Comparison of ENCODE assay signal across 21 cellular contexts in genomic region chr4:147899512-147899911, GRCh38.
DNase-seq lines count a peak whose midpoint lies in the region; ATAC-seq and TF ChIP-seq lines count a peak whose summit lies in the region.
"Had no signal": no experiment of that assay in that cellular context is flagged by ENCODE, and none has a peak within 500 bp of the region (broad histone marks: within the 10 kb centered on the region; RNA-seq: fewer than 3 reads in every experiment).

No MANE protein-coding gene starts in this region.

- no peak overlapping the region for H2BK12ac ChIP-seq in trophoblast cell (ENCODE audit: low read length)

- no peaks in the 10 kb centered on the region for H3K27me3 Mint-ChIP-seq in nephron progenitor cell (ENCODE audit: low read depth, poor library complexity)
- H3K27me3 Mint-ChIP-seq in naive thymus-derived CD4-positive, alpha-beta T cell, result no peaks in the 10 kb centered on the region
- H3K27me3 Mint-ChIP-seq: B cell; CD4-positive, CD25-positive, alpha-beta regulatory T cell had no signal

- no peak overlapping the region for H4K8ac ChIP-seq in trophoblast cell (ENCODE audit: low read depth, low read length)

- H3K9me3 Mint-ChIP-seq in nephron progenitor cell, result peaks cover 38% of the 10 kb centered on the region
- H3K9me3 Mint-ChIP-seq in naive thymus-derived CD4-positive, alpha-beta T cell, result peaks cover 0 to 26% (median 15%) of the 10 kb centered on the region in 11 donors

- H2BK5ac ChIP-seq in trophoblast cell (ENCODE audit: low read depth, low read length, poor library complexity), result no peak overlapping the region

- ATAC-seq in naive thymus-derived CD4-positive, alpha-beta T cell, result no peak
- ATAC-seq: A549, GM23338 had no signal

- CTCF ChIA-PET in naive thymus-derived CD4-positive, alpha-beta T cell (lab: Charles Lee), result no interaction called here

- no peaks in the 10 kb centered on the region for H3K79me2 ChIP-seq in fibroblast of lung (ENCODE audit: control insufficient read depth, insufficient read depth, low read length)
- H3K79me2 ChIP-seq in trophoblast cell (ENCODE audit: control insufficient read depth, insufficient read depth, low read length, poor library complexity), result no peaks in the 10 kb centered on the region

- no peaks in the 10 kb centered on the region for H3K4me1 Mint-ChIP-seq in nephron progenitor cell
- H3K4me1 Mint-ChIP-seq in naive thymus-derived CD4-positive, alpha-beta T cell, result peaks cover 0 to 5% (median 0%) of the 10 kb centered on the region in 7 donors
- H3K4me1 Mint-ChIP-seq: B cell, GM23338 had no signal

- POLR2A ChIA-PET in naive thymus-derived CD4-positive, alpha-beta T cell (lab: Charles Lee), result no interaction called here

- H3K4me3 Mint-ChIP-seq in nephron progenitor cell, result no peak overlapping the region
- H3K4me3 Mint-ChIP-seq in naive thymus-derived CD4-positive, alpha-beta T cell, result no peak overlapping the region
- H3K4me3 Mint-ChIP-seq: B cell; CD4-positive, CD25-positive, alpha-beta regulatory T cell; GM23338 had no signal

- H3K4ac ChIP-seq in trophoblast cell (ENCODE audit: low read depth, low read length), result no peak overlapping the region

- H3K4me1 ChIP-seq in fibroblast of lung (ENCODE audit: control insufficient read depth, extremely low read depth, insufficient read depth, low read length), result peaks cover 5% of the 10 kb centered on the region
- H3K4me1 ChIP-seq in naive thymus-derived CD4-positive, alpha-beta T cell (ENCODE audit: control insufficient read depth in 2 of 2, insufficient read depth in 2 of 2, low read length in 2 of 2), result no peaks in the 10 kb centered on the region
- H3K4me1 ChIP-seq in trophoblast cell (ENCODE audit: control insufficient read depth in 1 of 2, insufficient read depth in 2 of 2, low read length in 2 of 2), result no peaks in the 10 kb centered on the region
- H3K4me1 ChIP-seq: A549, SJCRH30 had no signal

- no peaks in the 10 kb centered on the region for H3K9me3 ChIP-seq in fibroblast of lung (ENCODE audit: control insufficient read depth, insufficient read depth, low read depth, low read length)
- H3K9me3 ChIP-seq in naive thymus-derived CD4-positive, alpha-beta T cell (ENCODE audit: control insufficient read depth in 2 of 3, low read length in 3 of 3), result no peaks in the 10 kb centered on the region
- H3K9me3 ChIP-seq in trophoblast cell (ENCODE audit: insufficient read depth, low read depth, low read length), result no peaks in the 10 kb centered on the region

- H3K27me3 ChIP-seq in fibroblast of lung (ENCODE audit: control insufficient read depth, insufficient read depth, low read length), result no peaks in the 10 kb centered on the region
- no peaks in the 10 kb centered on the region for H3K27me3 ChIP-seq in naive thymus-derived CD4-positive, alpha-beta T cell (ENCODE audit: control insufficient read depth in 2 of 2, insufficient read depth in 2 of 2, low read length in 2 of 2)
- no peaks in the 10 kb centered on the region for H3K27me3 ChIP-seq in trophoblast cell (ENCODE audit: insufficient read depth, low read length)
- H3K27me3 ChIP-seq: SJCRH30 had no signal

- H3K14ac ChIP-seq in trophoblast cell (ENCODE audit: low read length), result no peak overlapping the region

- TF ChIP-seq CTCF in AG10803 (conservative IDR thresholded peaks at IDR 0.05; ENCODE audit: low read length) (no peak), fibroblast of lung (conservative IDR thresholded peaks at IDR 0.05 in 1 of 2, IDR thresholded peaks at IDR 0.05 in 1 of 2; ENCODE audit: low read depth in 1 of 2, low read length in 2 of 2) (no peak), nephron progenitor cell (IDR thresholded peaks at IDR 0.05) (no peak)

- no peak overlapping the region for H3K23ac ChIP-seq in trophoblast cell (ENCODE audit: low read length)

- H3K36me3 Mint-ChIP-seq in nephron progenitor cell (ENCODE audit: low read depth), result peaks cover 66% of the 10 kb centered on the region
- peaks cover 3 to 16% (median 12%) of the 10 kb centered on the region in 5 donors for H3K36me3 Mint-ChIP-seq in naive thymus-derived CD4-positive, alpha-beta T cell

- H3K27ac ChIP-seq in fibroblast of lung (ENCODE audit: insufficient read depth, low read length), result no peak overlapping the region
- H3K27ac ChIP-seq in naive thymus-derived CD4-positive, alpha-beta T cell (ENCODE audit: low read depth, low read length), result no peak overlapping the region
- no peak overlapping the region for H3K27ac ChIP-seq in trophoblast cell (ENCODE audit: low read depth, low read length)
- H3K27ac ChIP-seq: A549, RWPE1, SJCRH30 had no signal

- H3K36me3 ChIP-seq in fibroblast of lung (ENCODE audit: control insufficient read depth, insufficient read depth, low read length) (peaks cover 3% of the 10 kb centered on the region), trophoblast cell (ENCODE audit: control insufficient read depth in 1 of 2, insufficient read depth in 2 of 2, low read length in 2 of 2) (peaks cover 0 to 3% of the 10 kb centered on the region in 2 experiments)
- no peaks in the 10 kb centered on the region for H3K36me3 ChIP-seq in naive thymus-derived CD4-positive, alpha-beta T cell (ENCODE audit: control insufficient read depth in 2 of 3, insufficient read depth in 3 of 3, low read length in 3 of 3)
- H3K36me3 ChIP-seq: SJCRH30 had no signal

- H3K27ac Mint-ChIP-seq in nephron progenitor cell, result peak overlapping the region; percentile 76
- H3K27ac Mint-ChIP-seq in naive thymus-derived CD4-positive, alpha-beta T cell, result no peak overlapping the region
- H3K27ac Mint-ChIP-seq: B cell, GM23338 had no signal

- H4K12ac ChIP-seq in trophoblast cell (ENCODE audit: low read depth, low read length), result no peak overlapping the region

- no peak overlapping the region for H2AK5ac ChIP-seq in trophoblast cell (ENCODE audit: low read length)

- H4K91ac ChIP-seq in trophoblast cell (ENCODE audit: low read depth, low read length), result no peak overlapping the region

- H2BK120ac ChIP-seq in trophoblast cell (ENCODE audit: insufficient read depth, low read length, poor library complexity), result no peak overlapping the region

- H3K9ac ChIP-seq in fibroblast of lung (ENCODE audit: insufficient read depth, low read length) (no peak overlapping the region), trophoblast cell (ENCODE audit: low read length) (no peak overlapping the region)

- intact Hi-C loops in naive thymus-derived CD4-positive, alpha-beta T cell (cut with micrococcal nuclease), result no loop called here

- H4K20me1 ChIP-seq in fibroblast of lung (ENCODE audit: control insufficient read depth, extremely low read depth, insufficient read depth, low read length), result no peaks in the 10 kb centered on the region

- H2AFZ ChIP-seq in fibroblast of lung (ENCODE audit: low read length) (no peak overlapping the region), trophoblast cell (ENCODE audit: insufficient read depth, low read length, poor library complexity) (no peak overlapping the region)
- H2AFZ ChIP-seq: GM23338 had no signal

- H3K79me1 ChIP-seq in trophoblast cell (ENCODE audit: low read length), result no peaks in the 10 kb centered on the region

- peak overlapping the region; percentile 2 for H3K4me2 ChIP-seq in fibroblast of lung (ENCODE audit: extremely low read depth, insufficient read depth, low read length)
- no peak overlapping the region for H3K4me2 ChIP-seq in trophoblast cell (ENCODE audit: low read length)
- H3K4me2 ChIP-seq: A549, GM23338 had no signal

- H3K4me3 ChIP-seq in AG10803 (ENCODE audit: low read length) (no peak overlapping the region), fibroblast of lung (replicated peaks in 1 of 4; ENCODE audit: control extremely low read depth in 1 of 4, insufficient read depth in 1 of 4, low read depth in 3 of 4, low read length in 4 of 4) (no peak overlapping the region), trophoblast cell (ENCODE audit: low read depth, low read length) (no peak overlapping the region)
- no peak overlapping the region for H3K4me3 ChIP-seq in naive thymus-derived CD4-positive, alpha-beta T cell (ENCODE audit: low read length)
- H3K4me3 ChIP-seq: A549, GM23338, SJCRH30 had no signal

- no CpG with 5 or more reads among the region's 2 CpGs for WGBS in trophoblast cell (ENCODE audit: extremely low coverage, insufficient coverage, insufficient read length)

- DNase-seq in AG10803 (ENCODE audit: low read depth), result peak; percentile 28
- DNase-seq in LHCN-M2 (ENCODE audit: low read depth), result peak; percentile 11
- DNase-seq in fibroblast of lung (ENCODE audit: low read depth in 2 of 2), result peak; percentile 8 to 66
- DNase-seq in nephron progenitor cell, result no peak
- DNase-seq in naive thymus-derived CD4-positive, alpha-beta T cell, result no peak
- no peak for DNase-seq in NCI-H774 (lab: John Stamatoyannopoulos, UW)
- DNase-seq in iPS-NIHi7 (ENCODE audit: extremely low spot score), result no peak
- DNase-seq in trophoblast cell, result no peak
- DNase-seq: Calu3; CD4-positive, CD25-positive, alpha-beta regulatory T cell; DMS53; NCI-H1436; NCI-H2029 treated with DMSO at 0.1 percent for 48 hours; NCI-H2171 treated with DMSO at 0.1 percent for 48 hours; NCI-H446 treated with DMSO at 0.1 percent for 48 hours; NCI-H748 treated with DMSO at 0.1 percent for 48 hours; SJCRH30 had no signal

- no peak overlapping the region for H3K18ac ChIP-seq in trophoblast cell (ENCODE audit: low read length)

Comparison
In these comparisons a context has a peak if more than half of its experiments do, and no peak if none do; other contexts are left out.
1. DNase-seq: peak in AG10803 (single experiment), LHCN-M2 (single experiment) and fibroblast of lung (2 of 2); none in nephron progenitor cell (single experiment), naive thymus-derived CD4-positive, alpha-beta T cell (0 of 9), NCI-H774 (single experiment), iPS-NIHi7 (single experiment) and trophoblast cell (0 of 2).